ENCODE assay signal across 8 cellular contexts in the genomic region with DNA sequence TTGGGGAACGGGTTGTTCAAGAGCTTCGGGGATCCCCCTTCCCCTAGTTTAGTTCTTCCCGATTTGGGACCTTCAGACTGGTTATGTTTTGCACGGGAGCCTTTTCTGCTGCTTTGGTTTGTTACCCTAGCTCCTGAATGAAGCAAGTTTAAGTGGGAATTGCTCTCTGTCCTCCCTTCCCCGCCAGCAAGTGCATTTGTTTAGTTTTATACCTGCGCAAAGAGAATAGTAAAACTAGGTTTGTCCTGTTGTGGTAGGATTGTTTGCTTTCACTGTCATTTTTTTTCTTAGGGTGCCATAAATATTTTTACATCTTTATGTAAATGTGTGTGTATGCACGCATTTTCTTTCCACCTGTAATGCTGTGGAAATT. TPM values are rescaled to one million over a fixed set of nuclear protein-coding genes. Genes with fewer than 3 reads are reported as not detected.
DNase-seq lines count a peak whose midpoint lies in the region; ATAC-seq and TF ChIP-seq lines count a peak whose summit lies in the region.

No MANE protein-coding gene starts in this region.

- H3K27ac ChIP-seq in Peyer's patch (peak overlapping the region in 3 of 4 donors; percentile 83 to 98 (median 96)), osteoblast (ENCODE audit: low read depth, low read length) (no peak overlapping the region)

- TF ChIP-seq POLR2A in Peyer's patch (IDR thresholded peaks at IDR 0.05): no peak

- H3K4me3 ChIP-seq in GM06990 (replicated peaks; ENCODE audit: low read depth, low read length): peak overlapping the region; percentile 63; the same call in 1 of the 2 replicates
- peak overlapping the region; percentile 45 to 96 (median 69) for H3K4me3 ChIP-seq in Peyer's patch
- H3K4me3 ChIP-seq in epithelial cell of proximal tubule (ENCODE audit: low read depth, low read length): peak overlapping the region; percentile 83
- peak overlapping the region; percentile 76 for H3K4me3 ChIP-seq in osteoblast (ENCODE audit: insufficient read depth, low read length)

- H3K9me3 ChIP-seq in Peyer's patch (no peaks in the 10 kb centered on the region), osteoblast (ENCODE audit: low read depth, low read length) (no peaks in the 10 kb centered on the region)

- H3K79me2 ChIP-seq in osteoblast (ENCODE audit: insufficient read depth, low read length): no peaks in the 10 kb centered on the region

- DNase-seq in GM06990 (ENCODE audit: extremely low read depth, insufficient read length) (no peak), Peyer's patch (no peak), epithelial cell of proximal tubule (ENCODE audit: low read depth) (no peak), osteoblast (ENCODE audit: insufficient read length, low spot score, missing footprints) (no peak), NAMALWA (ENCODE audit: low spot score) (no peak)
- no peak for DNase-seq in stimulated activated CD4-positive, alpha-beta T cell treated with anti-CD3 and anti-CD28 coated beads, Interleukin-2, amount 100 ng/mL, for 24 hours

- no peak for TF ChIP-seq CTCF in GM06990 (IDR thresholded peaks at IDR 0.05; ENCODE audit: insufficient read depth, low read length, poor library complexity, severe bottlenecking)
- no peak for TF ChIP-seq CTCF in Peyer's patch (IDR thresholded peaks at IDR 0.05)
- TF ChIP-seq CTCF in epithelial cell of proximal tubule (conservative IDR thresholded peaks at IDR 0.05; ENCODE audit: low read depth, low read length): no peak
- TF ChIP-seq CTCF in osteoblast (IDR thresholded peaks at IDR 0.05; ENCODE audit: extremely low read depth, low read depth, low read length): no peak

- H3K4me1 ChIP-seq in Peyer's patch (peaks cover 0 to 11% (median 0%) of the 10 kb centered on the region in 4 donors), osteoblast (ENCODE audit: insufficient read depth, low read length) (peaks cover 2% of the 10 kb centered on the region)

- H3K4me2 ChIP-seq in osteoblast (ENCODE audit: insufficient read depth, low read length): peak overlapping the region; percentile 76

- peak overlapping the region; percentile 41 for H2AFZ ChIP-seq in osteoblast (ENCODE audit: low read length)

- no peak for ATAC-seq in HG03378 (IDR thresholded peaks at IDR 0.05; ENCODE audit: unreplicated experiment)
- no peak for ATAC-seq in GM18870 (IDR thresholded peaks at IDR 0.05; ENCODE audit: unreplicated experiment)

- H3K36me3 ChIP-seq in GM06990 (ENCODE audit: control insufficient read depth, insufficient read depth, low read length) (no peaks in the 10 kb centered on the region), Peyer's patch (no peaks in the 10 kb centered on the region), osteoblast (ENCODE audit: insufficient read depth, low read length) (no peaks in the 10 kb centered on the region)

- H3K27me3 ChIP-seq in GM06990 (replicated peaks; ENCODE audit: control insufficient read depth, insufficient read depth, low read length) (peaks cover 1% of the 10 kb centered on the region; the same call in 1 of the 2 replicates), Peyer's patch (no peaks in the 10 kb centered on the region), osteoblast (ENCODE audit: insufficient read depth, low read length) (peaks cover 50% of the 10 kb centered on the region)

- H4K20me1 ChIP-seq in osteoblast (ENCODE audit: insufficient read depth, low read length): peaks cover 7% of the 10 kb centered on the region

RNA-seq across cellular contexts. Expression of gene SH3BGRL2, which starts 0.7 kb away (rescaled TPM):
- total RNA-seq in Peyer's patch (100 to 1,000 TPM in 2 of 4 donors, 10 to 100 TPM in 2; 54.5 to 114 (median 84.8) TPM), epithelial cell of proximal tubule (10.3 and 13.9 TPM in 2 replicates), osteoblast (2.2 and 2.7 TPM in 2 replicates)
